In genomic region chr4:7061815-7062214, GRCh38 we compare ENCODE assay signal across 17 cellular contexts.
"Had no signal": no experiment of that assay in that cellular context is flagged by ENCODE, and none has a peak within 500 bp of the region (broad histone marks: within the 10 kb centered on the region; RNA-seq: fewer than 3 reads in every experiment).

No MANE protein-coding gene starts in this region.

- ATAC-seq: effector memory CD8-positive, alpha-beta T cell; gastroesophageal sphincter; left cardiac atrium; left ventricle myocardium superior; naive thymus-derived CD4-positive, alpha-beta T cell; psoas muscle had no signal

- H3K27me3 Mint-ChIP-seq: effector memory CD8-positive, alpha-beta T cell; naive thymus-derived CD4-positive, alpha-beta T cell; type B pancreatic cell had no signal

- H3K9me3 Mint-ChIP-seq: effector memory CD8-positive, alpha-beta T cell; naive thymus-derived CD4-positive, alpha-beta T cell; nephron progenitor cell; type B pancreatic cell had no signal

- FAIRE-seq: kidney, small intestine, urothelium cell line had no signal

- H3K9me3 ChIP-seq: esophagus muscularis mucosa, gastroesophageal sphincter, psoas muscle had no signal

- H3K27ac Mint-ChIP-seq: nephron progenitor cell, type B pancreatic cell had no signal

- H3K27me3 ChIP-seq: esophagus muscularis mucosa, gastroesophageal sphincter had no signal

- H3K4me3 ChIP-seq: esophagus muscularis mucosa, gastroesophageal sphincter, psoas muscle had no signal

- H3K27ac ChIP-seq: epithelial cell of prostate, esophagus muscularis mucosa, gastroesophageal sphincter, psoas muscle had no signal

- DNase-seq: effector memory CD8-positive, alpha-beta T cell; glutamatergic neuron; kidney; left cardiac atrium; naive thymus-derived CD4-positive, alpha-beta T cell; nephron progenitor cell; psoas muscle; retina; small intestine; stimulated activated CD4-positive, alpha-beta T cell treated with anti-CD3 and anti-CD28 coated beads, Interleukin-12 subunit alpha, Interleukin-12 subunit beta, amount 100 ng/mL, for 4 hours; stimulated activated naive CD4-positive, alpha-beta T cell treated with Interleukin-2 at 50 U/mL for 16 hours had no signal

- H3K4me3 Mint-ChIP-seq: effector memory CD8-positive, alpha-beta T cell; nephron progenitor cell; type B pancreatic cell had no signal
